In the genomic region with DNA sequence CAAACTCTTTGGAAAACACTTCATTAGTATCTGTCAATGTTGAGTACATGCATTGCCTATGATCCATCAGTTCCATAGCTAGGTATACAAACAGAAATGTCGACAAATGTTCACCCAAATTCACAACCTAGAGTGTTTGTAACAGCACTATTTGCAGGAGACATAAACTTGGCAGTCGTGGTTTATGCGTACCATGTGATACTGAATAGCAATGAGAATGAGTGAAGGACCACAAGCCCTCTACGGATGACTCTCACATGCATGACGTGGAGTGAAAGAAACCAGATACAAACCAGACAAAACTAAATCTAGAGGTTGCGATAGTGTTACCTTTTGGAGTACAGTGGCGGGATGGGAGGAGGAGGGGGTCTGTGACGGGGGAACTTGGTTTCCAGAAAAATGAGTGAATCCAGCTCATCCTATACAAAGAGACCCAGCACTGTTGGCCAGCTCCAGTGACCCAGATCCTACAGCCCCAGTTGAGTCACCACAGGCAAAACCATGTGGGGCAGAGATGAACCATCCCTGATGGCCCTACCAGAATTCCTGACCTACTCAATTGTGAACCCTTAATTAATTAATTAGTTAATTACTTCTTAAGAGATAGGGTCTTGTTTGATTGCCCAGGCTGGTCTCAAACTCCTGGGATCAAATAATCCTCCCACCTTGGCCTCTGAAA, we compare ENCODE assay signal across 15 cellular contexts.
"Had no signal": no experiment of that assay in that cellular context is flagged by ENCODE, and none has a peak within 500 bp of the region (broad histone marks: within the 10 kb centered on the region; RNA-seq: fewer than 3 reads in every experiment).

No MANE protein-coding gene starts in this region.

- H3K27ac ChIP-seq: esophagus squamous epithelium, neutrophil, ovary, prostate gland, testis had no signal

- H3K4me3 Mint-ChIP-seq: activated naive CD8-positive, alpha-beta T cell treated with anti-CD3 and anti-CD28 coated beads, Interleukin-2, amount 10 ng/mL, durations not matched to agents 7 days and 5 days; endodermal cell; mesothelial cell of epicardium; nephron; type B pancreatic cell had no signal

- H3K4me1 Mint-ChIP-seq: endodermal cell, mesothelial cell of epicardium, nephron had no signal

- H3K4me1 ChIP-seq: esophagus squamous epithelium, prostate gland, testis had no signal

- H3K4me3 ChIP-seq: esophagus squamous epithelium, ovary, prostate gland, testis had no signal

- H3K36me3 ChIP-seq: esophagus squamous epithelium, neutrophil, ovary, prostate gland had no signal

- DNase-seq: activated CD4-positive, alpha-beta T cell treated with anti-CD3 and anti-CD28 coated beads for 1 hour; activated naive CD8-positive, alpha-beta T cell treated with anti-CD3 and anti-CD28 coated beads, Interleukin-2, amount 10 ng/mL, durations not matched to agents 7 days and 5 days; activated T-cell treated with anti-CD3 and anti-CD28 coated beads for 4 hours; cortex of kidney; endodermal cell; esophagus squamous epithelium; kidney; ovary; T-helper 9 cell; testis had no signal

- H3K36me3 Mint-ChIP-seq: activated naive CD8-positive, alpha-beta T cell treated with anti-CD3 and anti-CD28 coated beads, Interleukin-2, amount 10 ng/mL, durations not matched to agents 7 days and 5 days; mesothelial cell of epicardium; type B pancreatic cell had no signal

- H3K27me3 ChIP-seq: ovary, testis had no signal

- H3K27me3 Mint-ChIP-seq: activated naive CD8-positive, alpha-beta T cell treated with anti-CD3 and anti-CD28 coated beads, Interleukin-2, amount 10 ng/mL, durations not matched to agents 7 days and 5 days; type B pancreatic cell had no signal

- H3K9me3 Mint-ChIP-seq: activated naive CD8-positive, alpha-beta T cell treated with anti-CD3 and anti-CD28 coated beads, Interleukin-2, amount 10 ng/mL, durations not matched to agents 7 days and 5 days; endodermal cell; mesothelial cell of epicardium; nephron; type B pancreatic cell had no signal

- H3K27ac Mint-ChIP-seq: activated naive CD8-positive, alpha-beta T cell treated with anti-CD3 and anti-CD28 coated beads, Interleukin-2, amount 10 ng/mL, durations not matched to agents 7 days and 5 days; endodermal cell; mesothelial cell of epicardium; nephron; type B pancreatic cell had no signal

- H3K9me3 ChIP-seq: esophagus squamous epithelium, neutrophil, ovary, prostate gland, testis had no signal
